Comparison of ENCODE assay signal across 8 cellular contexts in the genomic region with DNA sequence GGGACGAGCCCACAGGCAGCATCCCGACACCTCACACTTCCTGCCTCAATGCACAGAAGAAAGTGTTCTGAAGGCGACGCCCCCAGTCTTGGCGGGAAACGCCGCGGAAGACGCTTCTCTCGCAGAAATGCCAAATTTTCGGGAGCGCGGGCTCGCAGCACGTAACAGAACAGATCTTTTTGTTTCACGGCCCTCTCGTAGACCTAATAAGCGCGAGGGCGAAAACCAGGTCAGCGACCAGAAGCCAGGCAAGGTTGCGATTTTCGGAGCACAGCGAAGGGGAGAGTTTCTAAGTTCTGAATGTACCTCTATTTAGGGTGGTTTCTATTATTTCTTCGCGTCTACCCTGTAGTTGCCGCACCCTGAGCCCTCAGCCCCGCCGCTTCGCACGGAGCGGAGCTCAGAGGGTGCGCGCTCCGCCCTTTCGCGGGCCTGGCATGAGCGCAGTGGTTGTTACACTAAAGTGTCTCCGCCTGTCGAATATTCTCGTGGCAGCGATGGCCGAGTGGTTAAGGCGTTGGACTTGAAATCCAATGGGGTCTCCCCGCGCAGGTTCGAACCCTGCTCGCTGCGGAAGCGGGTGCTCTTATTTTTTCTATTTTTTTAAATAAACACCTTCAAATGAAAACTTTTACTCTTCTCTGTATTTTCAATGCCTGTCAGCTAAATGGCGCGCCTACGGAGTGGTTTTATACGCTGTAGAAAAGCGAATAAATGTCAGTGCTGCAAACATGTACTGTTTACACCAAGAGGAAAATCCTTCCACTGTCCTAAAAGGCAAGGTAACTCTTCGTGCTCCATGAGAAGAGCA.
DNase-seq lines count a peak whose midpoint lies in the region; ATAC-seq and FAIRE-seq lines count a peak whose summit lies in the region.

No MANE protein-coding gene starts in this region.

- H3K23ac ChIP-seq in mesendoderm (ENCODE audit: low read length): no peak overlapping the region

- H3K27ac Mint-ChIP-seq in CD8-positive, alpha-beta memory T cell: peak overlapping the region; percentile 94 to 99 (median 98)

- H3K36me3 Mint-ChIP-seq in CD8-positive, alpha-beta memory T cell: peaks cover 0 to 12% (median 0%) of the 10 kb centered on the region in 3 donors

- peaks cover 12 to 14% (median 14%) of the 10 kb centered on the region in 3 donors for H3K4me1 Mint-ChIP-seq in CD8-positive, alpha-beta memory T cell

- H3K9me3 Mint-ChIP-seq in CD8-positive, alpha-beta memory T cell: peaks cover 0 to 6% (median 5%) of the 10 kb centered on the region in 5 donors

- no peaks in the 10 kb centered on the region for H3K9me3 ChIP-seq in CD8-positive, alpha-beta memory T cell (ENCODE audit: low read length)
- H3K9me3 ChIP-seq in endocrine pancreas (ENCODE audit: control insufficient read depth, low read length): no peaks in the 10 kb centered on the region

- no peak overlapping the region for H2BK15ac ChIP-seq in mesendoderm (replicated peaks; ENCODE audit: low read depth)

- no peak overlapping the region for H4K5ac ChIP-seq in mesendoderm (ENCODE audit: low read length)

- H3K4me3 ChIP-seq in CD8-positive, alpha-beta memory T cell (ENCODE audit: low read length): peak overlapping the region; percentile 98
- H3K4me3 ChIP-seq in endocrine pancreas (ENCODE audit: control insufficient read depth, insufficient read depth, low read length) (peak overlapping the region; percentile 89), mesendoderm (ENCODE audit: low read length) (peak overlapping the region; percentile 81)

- H3K4me2 ChIP-seq in mesendoderm (ENCODE audit: low read length): peak overlapping the region; percentile 51

- H3K4me1 ChIP-seq in CD8-positive, alpha-beta memory T cell (ENCODE audit: insufficient read depth, low read length): peaks cover 10% of the 10 kb centered on the region
- H3K4me1 ChIP-seq in endocrine pancreas (ENCODE audit: control insufficient read depth, insufficient read depth, low read length) (no peaks in the 10 kb centered on the region), mesendoderm (ENCODE audit: control insufficient read depth, low read depth, low read length) (no peaks in the 10 kb centered on the region)

- peaks cover 4 to 14% of the 10 kb centered on the region in 2 donors for H3K27me3 Mint-ChIP-seq in CD8-positive, alpha-beta memory T cell

- no peaks in the 10 kb centered on the region for H3K79me1 ChIP-seq in mesendoderm (ENCODE audit: low read length)

- peak overlapping the region; percentile 84 for H3K9ac ChIP-seq in endocrine pancreas (ENCODE audit: control insufficient read depth, insufficient read depth, low read length)
- peak overlapping the region; percentile 78 for H3K9ac ChIP-seq in mesendoderm (ENCODE audit: low read length)

- CTCF ChIA-PET in CD8-positive, alpha-beta memory T cell (lab: Charles Lee): interaction anchor here (0.7 to 2.2 kb wide), 5 partner anchors 9 to 66 kb away, joined by 3 to 13 read pairs (median 4); no protein-coding TSS in a partner anchor

- no peak overlapping the region for H2AK5ac ChIP-seq in mesendoderm (ENCODE audit: low read length)

- no CpG with 5 or more reads among the region's 56 CpGs for WGBS in mesendoderm (ENCODE audit: extremely low coverage, insufficient coverage, low lambda C conversion rate)

- H3K27ac ChIP-seq in CD8-positive, alpha-beta memory T cell (ENCODE audit: low read depth, low read length): peak overlapping the region; percentile 86
- H3K27ac ChIP-seq in mesendoderm (ENCODE audit: low read depth, low read length): no peak overlapping the region

- no peak overlapping the region for H2BK120ac ChIP-seq in mesendoderm (ENCODE audit: low read depth, low read length)

- H3K4ac ChIP-seq in mesendoderm (ENCODE audit: low read depth, low read length): no peak overlapping the region

- H3K18ac ChIP-seq in mesendoderm (ENCODE audit: low read length): peak overlapping the region; percentile 46

- no peak overlapping the region for H4K8ac ChIP-seq in mesendoderm (ENCODE audit: low read depth, low read length)

- peak overlapping the region; percentile 89 for H3K56ac ChIP-seq in mesendoderm (ENCODE audit: low read length)

- no peak for FAIRE-seq in HTR-8/SVneo (lab: Jason Lieb, UNC)

- H3K79me2 ChIP-seq in mesendoderm (ENCODE audit: control insufficient read depth, insufficient read depth, low read length): no peaks in the 10 kb centered on the region

- peak; percentile 82 for ATAC-seq in GM21381 (IDR thresholded peaks at IDR 0.05; ENCODE audit: unreplicated experiment)

- H3K36me3 ChIP-seq in CD8-positive, alpha-beta memory T cell (ENCODE audit: insufficient read depth, low read length): no peaks in the 10 kb centered on the region
- H3K36me3 ChIP-seq in endocrine pancreas (ENCODE audit: control insufficient read depth, insufficient read depth, low read length): no peaks in the 10 kb centered on the region
- no peaks in the 10 kb centered on the region for H3K36me3 ChIP-seq in mesendoderm (ENCODE audit: control insufficient read depth, insufficient read depth, low read length)

- H3K4me3 Mint-ChIP-seq in CD8-positive, alpha-beta memory T cell: peak overlapping the region; percentile 87 to 97 (median 92)

- no peak overlapping the region for H2BK5ac ChIP-seq in mesendoderm (ENCODE audit: low read length)

- POLR2A ChIA-PET in CD8-positive, alpha-beta memory T cell (lab: Charles Lee): interaction anchor here (0.8 to 1.5 kb wide), 5 partner anchors 9 to 568 kb away, joined by 3 to 11 read pairs (median 3); partner anchors contain the start of genes HNRNPH3 and PBLD

- peak; percentile 90 to 98 (median 96) for DNase-seq in CD8-positive, alpha-beta memory T cell
- DNase-seq in HTR-8/SVneo (ENCODE audit: insufficient read length, low spot score) (peak; percentile 74), NOMO-1 treated with DMSO at 0.1 percent for 48 hours (lab: John Stamatoyannopoulos, UW; ENCODE audit: unreplicated experiment) (peak; percentile 94), mesendoderm (peak; percentile 98)
- DNase-seq in activated CD8-positive, alpha-beta memory T cell treated with anti-CD3 and anti-CD28 coated beads, Interleukin-2, amount 50 U/mL, for 1 hour (ENCODE audit: extremely low read depth): peak; percentile 90
- peak; percentile 92 for DNase-seq in stimulated activated CD8-positive, alpha-beta memory T cell treated with anti-CD3 and anti-CD28 coated beads, Interleukin-12 subunit alpha, Interleukin-12 subunit beta, amount 100 ng/mL, for 4 hours (ENCODE audit: low read depth)

- no peaks in the 10 kb centered on the region for H3K27me3 ChIP-seq in CD8-positive, alpha-beta memory T cell (ENCODE audit: insufficient read depth, low read length, poor library complexity, severe bottlenecking)
- H3K27me3 ChIP-seq in endocrine pancreas (ENCODE audit: control insufficient read depth, insufficient read depth, low read length) (no peaks in the 10 kb centered on the region), mesendoderm (ENCODE audit: insufficient read depth, low read length, poor library complexity) (no peaks in the 10 kb centered on the region)
